In genomic region chr1:147598631-147599361, GRCh38 we compare ENCODE assay signal across 8 cellular contexts. TPM values are rescaled to one million over a fixed set of nuclear protein-coding genes. Genes with fewer than 3 reads are reported as not detected.
DNase-seq lines count a peak whose midpoint lies in the region; ATAC-seq, FAIRE-seq and TF ChIP-seq lines count a peak whose summit lies in the region.

No MANE protein-coding gene starts in this region.

- peak overlapping the region; percentile 35; the same call in 1 of the 2 replicates for H2BK20ac ChIP-seq in H1 (ENCODE audit: low read length)

- peak; percentile 21 for DNase-seq in activated gamma-delta T cell treated with Interleukin-2 at 50 U/mL for 16 hours
- no peak for DNase-seq in activated gamma-delta T cell (lab: John Stamatoyannopoulos, UW)
- DNase-seq in HuH-7.5 (ENCODE audit: low spot score), result peak; percentile 28
- DNase-seq in activated CD4-positive, alpha-beta T cell treated with anti-CD3 and anti-CD28 coated beads, Interleukin-2, amount 50 U/mL, for 1 hour, result peak; percentile 27
- DNase-seq in H1 (ENCODE audit: low read depth in 1 of 2, low spot score in 2 of 2), result peak in 1 of 2 experiments; percentile 79

- peak overlapping the region; percentile 72 for H2BK12ac ChIP-seq in H1 (ENCODE audit: low read depth, low read length)

- no peak overlapping the region for H2AK5ac ChIP-seq in H1 (ENCODE audit: low read depth, low read length)

- H3K27me3 Mint-ChIP-seq in stimulated activated naive CD8-positive, alpha-beta T cell treated with anti-CD3 and anti-CD28 coated beads, Interleukin-15, Interleukin-2, amounts not matched to agents 100 ng/mL and 50 ng/mL, for 24 hours, result no peaks in the 10 kb centered on the region

- H2AFZ ChIP-seq in H1 (ENCODE audit: low read length), result no peak overlapping the region; the same call in 1 of the 2 replicates

- no peak for ATAC-seq in GM19467 (IDR thresholded peaks at IDR 0.05; ENCODE audit: unreplicated experiment)

- H3K4me3 ChIP-seq in H1 (ENCODE audit: extremely low read depth in 1 of 4, insufficient read depth in 2 of 4, low read depth in 3 of 4, low read length in 4 of 4) (peak overlapping the region; percentile 59 to 80 (median 67)), mononuclear cell (ENCODE audit: low read length) (peak overlapping the region; percentile 44)

- H3K79me2 ChIP-seq in H1 (ENCODE audit: control insufficient read depth in 1 of 2, insufficient read depth in 2 of 2, low read length in 2 of 2), result peaks cover 4 to 32% of the 10 kb centered on the region in 2 experiments

- peak overlapping the region; percentile 19; the same call in 1 of the 2 replicates for H4K8ac ChIP-seq in H1 (ENCODE audit: extremely low read depth, insufficient read depth, low read length)

- H4K91ac ChIP-seq in H1 (replicated peaks; ENCODE audit: insufficient read length, low read length), result peak overlapping the region; percentile 36

- POLR2A ChIA-PET in H1 (lab: Charles Lee; ENCODE audit: partially characterized antibody), result interaction anchor here (0.6 to 5.1 kb wide), 26 partner anchors 9 to 514 kb away, joined by 3 to 70 read pairs (median 4); partner anchors contain the start of gene BCL9

- H3K27me3 ChIP-seq in H1 (replicated peaks in 1 of 4; ENCODE audit: control insufficient read depth in 3 of 4, extremely low read depth in 1 of 4, insufficient read depth in 3 of 4, low read length in 3 of 4) (peaks cover 0 to 5% (median 3%) of the 10 kb centered on the region in 4 experiments; a peak in 3 of 7 replicates), mononuclear cell (ENCODE audit: insufficient read depth, low read length) (peaks cover 30% of the 10 kb centered on the region)

- FAIRE-seq in H1 (lab: Jason Lieb, UNC), result no peak

- peak overlapping the region; percentile 88 for H3K4me3 Mint-ChIP-seq in stimulated activated naive CD8-positive, alpha-beta T cell treated with anti-CD3 and anti-CD28 coated beads, Interleukin-15, Interleukin-2, amounts not matched to agents 100 ng/mL and 50 ng/mL, for 24 hours

- no peak; a peak in 1 of 3 replicates for TF ChIP-seq POLR2A in H1 (IDR thresholded peaks at IDR 0.05; ENCODE audit: control extremely low read depth in 1 of 2, low read depth in 2 of 2, low read length in 2 of 2)

- no peaks in the 10 kb centered on the region for H3K36me3 ChIP-seq in H1 (ENCODE audit: control insufficient read depth in 2 of 4, insufficient read depth in 4 of 4, low read length in 3 of 4)

- H3K9me3 Mint-ChIP-seq in stimulated activated naive CD8-positive, alpha-beta T cell treated with anti-CD3 and anti-CD28 coated beads, Interleukin-15, Interleukin-2, amounts not matched to agents 100 ng/mL and 50 ng/mL, for 24 hours, result no peaks in the 10 kb centered on the region

- WGBS in H1 (ENCODE audit: extremely low coverage in 1 of 2, insufficient coverage in 1 of 2, insufficient read length in 1 of 2, insufficient replicate concordance in 2 of 2, low coverage in 1 of 2, low lambda C conversion rate in 2 of 2, missing lambda C conversion rate in 1 of 2), 2 experiments, result 9% methylated on average over 26 of the region's 30 CpGs; no CpG with 5 or more reads in 1 of the 2 experiments

- no peaks in the 10 kb centered on the region for H3K9me3 ChIP-seq in H1 (ENCODE audit: insufficient read depth in 2 of 2, low read depth in 1 of 2, low read length in 1 of 2)
- no peaks in the 10 kb centered on the region for H3K9me3 ChIP-seq in mononuclear cell (ENCODE audit: low read depth, low read length)

- no peak overlapping the region for H2BK120ac ChIP-seq in H1 (replicated peaks; ENCODE audit: low read depth, low read length)

- H2BK15ac ChIP-seq in H1 (ENCODE audit: low read length), result peak overlapping the region; percentile 47; the same call in 1 of the 2 replicates

- H3K56ac ChIP-seq in H1 (replicated peaks; ENCODE audit: insufficient read length, low read depth, low read length), result no peak overlapping the region

- no peak overlapping the region for H3K4ac ChIP-seq in H1 (replicated peaks; ENCODE audit: insufficient read length, low read depth, low read length)

- CTCF ChIA-PET in H1 (lab: Charles Lee; ENCODE audit: partially characterized antibody), result interaction anchor here (0.9 to 2.6 kb wide), 13 partner anchors 8 to 118 kb away, joined by 3 to 9 read pairs (median 4); partner anchors contain the start of gene BCL9

- H3K14ac ChIP-seq in H1 (ENCODE audit: insufficient read length), result no peak overlapping the region

- peak overlapping the region; percentile 97 to 98 for H3K4me2 ChIP-seq in H1 (ENCODE audit: insufficient read depth in 1 of 2, low read depth in 2 of 2, low read length in 2 of 2)

- H4K5ac ChIP-seq in H1 (ENCODE audit: insufficient read length, low read depth, low read length), result peak overlapping the region; percentile 49

- H3K79me1 ChIP-seq in H1 (ENCODE audit: low read depth, low read length), result no peaks in the 10 kb centered on the region

- H3K27ac Mint-ChIP-seq in stimulated activated naive CD8-positive, alpha-beta T cell treated with anti-CD3 and anti-CD28 coated beads, Interleukin-15, Interleukin-2, amounts not matched to agents 100 ng/mL and 50 ng/mL, for 24 hours, result peak overlapping the region; percentile 88

- TF ChIP-seq RAD21 in H1 (IDR thresholded peaks at IDR 0.05 in 1 of 2, conservative IDR thresholded peaks at IDR 0.05 in 1 of 2; ENCODE audit: low read depth in 2 of 2, low read length in 2 of 2), result no peak; a peak in 1 of 4 replicates

- H3K9ac ChIP-seq in H1 (replicated peaks in 1 of 4; ENCODE audit: extremely low read depth in 1 of 4, low read depth in 3 of 4, low read length in 3 of 4), result peak overlapping the region in 3 of 4 experiments; percentile 9 to 67 (median 30); a peak in 5 of 7 replicates

- no peak for TF ChIP-seq EP300 in H1 (IDR thresholded peaks at IDR 0.05; ENCODE audit: borderline replicate concordance in 1 of 2, low read depth in 2 of 2, low read length in 2 of 2)

- H3K4me1 ChIP-seq in H1 (replicated peaks in 1 of 4; ENCODE audit: control insufficient read depth in 3 of 4, insufficient read depth in 4 of 4, low read length in 3 of 4) (peaks cover 2 to 16% (median 4%) of the 10 kb centered on the region in 4 experiments), mononuclear cell (ENCODE audit: insufficient read depth, low read length) (peaks cover 14% of the 10 kb centered on the region)

- H3K18ac ChIP-seq in H1 (ENCODE audit: extremely low read depth, low read length), result peak overlapping the region; percentile 89

- no peak overlapping the region for H3K23ac ChIP-seq in H1 (ENCODE audit: insufficient read length)

- H3K23me2 ChIP-seq in H1 (ENCODE audit: low read depth, low read length), result peaks cover 14% of the 10 kb centered on the region

- peak overlapping the region; percentile 68 for H3K27ac ChIP-seq in H1 (ENCODE audit: low read depth, low read length)

- TF ChIP-seq CTCF in H1 (IDR thresholded peaks at IDR 0.05; ENCODE audit: control extremely low read depth in 1 of 3, insufficient read depth in 1 of 3, low read depth in 1 of 3, low read length in 3 of 3), result no peak

- H3K36me3 Mint-ChIP-seq in stimulated activated naive CD8-positive, alpha-beta T cell treated with anti-CD3 and anti-CD28 coated beads, Interleukin-15, Interleukin-2, amounts not matched to agents 100 ng/mL and 50 ng/mL, for 24 hours (ENCODE audit: low read depth), result peaks cover 9% of the 10 kb centered on the region

- H3K4me1 Mint-ChIP-seq in stimulated activated naive CD8-positive, alpha-beta T cell treated with anti-CD3 and anti-CD28 coated beads, Interleukin-15, Interleukin-2, amounts not matched to agents 100 ng/mL and 50 ng/mL, for 24 hours (ENCODE audit: low read depth), result peaks cover 36% of the 10 kb centered on the region

- peak overlapping the region; percentile 73 for H2BK5ac ChIP-seq in H1 (ENCODE audit: low read depth, low read length)

- peaks cover 2 to 4% of the 10 kb centered on the region in 2 experiments for H4K20me1 ChIP-seq in H1 (replicated peaks in 1 of 2; ENCODE audit: control insufficient read depth in 1 of 2, insufficient read depth in 2 of 2, low read length in 2 of 2)

TF ChIP-seq in H1, 55 proteins besides CTCF, POLR2A, EP300 and RAD21 (continues in another document):
- no peak for TF ChIP-seq BACH1 (IDR thresholded peaks at IDR 0.05; ENCODE audit: low read length)
- TF ChIP-seq TCF12 (IDR thresholded peaks at IDR 0.05; ENCODE audit: low read depth, low read length), result no peak
- TF ChIP-seq HDAC2 (IDR thresholded peaks at IDR 0.05; ENCODE audit: borderline replicate concordance in 1 of 2, low read depth in 2 of 2, low read length in 2 of 2), result no peak
- no peak for TF ChIP-seq CHD2 (IDR thresholded peaks at IDR 0.05; ENCODE audit: low read length)
- no peak for TF ChIP-seq JUN (IDR thresholded peaks at IDR 0.05; ENCODE audit: low read depth, low read length)
- TF ChIP-seq SIX5 (IDR thresholded peaks at IDR 0.05; ENCODE audit: low read depth, low read length), result no peak
- no peak for TF ChIP-seq CTBP2 (IDR thresholded peaks at IDR 0.05; ENCODE audit: borderline replicate concordance, insufficient read depth, insufficient read length, low read length)
- TF ChIP-seq SRF (IDR thresholded peaks at IDR 0.05; ENCODE audit: low read depth, low read length), result no peak
- no peak for TF ChIP-seq SIRT6 (IDR thresholded peaks at IDR 0.05; ENCODE audit: low read length)
- TF ChIP-seq EZH2 (IDR thresholded peaks at IDR 0.05; ENCODE audit: low read depth, low read length, severe bottlenecking), result no peak
- no peak for TF ChIP-seq RFX5 (IDR thresholded peaks at IDR 0.05; ENCODE audit: borderline replicate concordance, low read depth, low read length)
- TF ChIP-seq, protein P1, sequence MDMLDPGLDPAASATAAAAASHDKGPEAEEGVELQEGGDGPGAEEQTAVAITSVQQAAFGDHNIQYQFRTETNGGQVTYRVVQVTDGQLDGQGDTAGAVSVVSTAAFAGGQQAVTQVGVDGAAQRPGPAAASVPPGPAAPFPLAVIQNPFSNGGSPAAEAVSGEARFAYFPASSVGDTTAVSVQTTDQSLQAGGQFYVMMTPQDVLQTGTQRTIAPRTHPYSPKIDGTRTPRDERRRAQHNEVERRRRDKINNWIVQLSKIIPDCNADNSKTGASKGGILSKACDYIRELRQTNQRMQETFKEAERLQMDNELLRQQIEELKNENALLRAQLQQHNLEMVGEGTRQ (IDR thresholded peaks at IDR 0.05; ENCODE audit: low read length), result no peak
- TF ChIP-seq SAP30 (IDR thresholded peaks at IDR 0.05; ENCODE audit: insufficient read depth, insufficient replicate concordance, low read length), result no peak
- no peak for TF ChIP-seq TAF7 (optimal IDR thresholded peaks at IDR 0.05; ENCODE audit: borderline replicate concordance, low read depth, low read length)

RNA-seq across cellular contexts. Expression of gene BCL9, which starts 57.5 kb away (rescaled TPM):
- 38.7 and 44.6 TPM in 2 replicates for total RNA-seq in H1 (2021; fragmentation: NEBNext Ultra II Directional; extraction: Animal tissue kit (Norgen Biotek cat#: 25700))
- polyA plus RNA-seq in H1 (2011; rRNA removed), result 25.2 and 30.8 TPM in 2 replicates
- polyA plus RNA-seq in H1 (2011; cell fraction: cytosol; rRNA removed), result 21.4 TPM
- polyA plus RNA-seq in H1 (2011; cell fraction: nucleus; rRNA removed), result 37.2 TPM
- polyA plus RNA-seq in H1 (2012, experiment 1 of 2), result 37.2 to 45.7 TPM (median 42.6 TPM) in 4 replicates
- polyA plus RNA-seq in H1 (2012, experiment 2 of 2), result 22.6 TPM
- polyA plus RNA-seq in H1 (2013, experiment 1 of 2), result 27.0 TPM
- polyA plus RNA-seq in H1 (2013, experiment 2 of 2), result 26.9 TPM
- 22.4 and 27.3 TPM in 2 replicates for polyA minus RNA-seq in H1 (2011; rRNA and poly(A)+ RNA removed)
- 20.9 TPM for polyA minus RNA-seq in H1 (2011; cell fraction: cytosol; rRNA and poly(A)+ RNA removed)
- 31.5 TPM for polyA minus RNA-seq in H1 (2011; cell fraction: nucleus; rRNA and poly(A)+ RNA removed)
- total RNA-seq in mononuclear cell, result 5.1 TPM
